ENCODE assay signal across 9 cellular contexts in genomic region chr19:3655402-3656072, GRCh38. TPM values are rescaled to one million over a fixed set of nuclear protein-coding genes. Genes with fewer than 3 reads are reported as not detected.
DNase-seq lines count a peak whose midpoint lies in the region; TF ChIP-seq lines count a peak whose summit lies in the region.
"Had no signal": no experiment of that assay in that cellular context is flagged by ENCODE, and none has a peak within 500 bp of the region (broad histone marks: within the 10 kb centered on the region; RNA-seq: fewer than 3 reads in every experiment).

No MANE protein-coding gene starts in this region.

- in situ Hi-C loops in Caki2 (cut with HindIII; ENCODE audit: low pct_unique_long_range_greater_than_20kb, low sequenced_read_pairs), result no loop called here

- no peaks in the 10 kb centered on the region for H3K9me3 ChIP-seq in osteoblast (ENCODE audit: low read depth, low read length)
- H3K9me3 ChIP-seq in OCI-LY7 (ENCODE audit: low read length), result no peaks in the 10 kb centered on the region

- no peaks in the 10 kb centered on the region for H3K27me3 ChIP-seq in osteoblast (ENCODE audit: insufficient read depth, low read length)

- CTCF ChIA-PET in OCI-LY7 (lab: Charles Lee; ENCODE audit: unreplicated experiment), result no interaction called here

- DNase-seq in Caki2 (ENCODE audit: low read depth), result peak; percentile 70
- DNase-seq in NCI-H2171 (lab: John Stamatoyannopoulos, UW), result peak; percentile 96
- DNase-seq in dermis blood vessel endothelial cell, result peak; percentile 87
- peak; percentile 100 for DNase-seq in osteoblast (ENCODE audit: insufficient read length, low spot score, missing footprints)
- DNase-seq in stimulated activated naive CD4-positive, alpha-beta T cell treated with Interleukin-2 at 50 U/mL for 16 hours (lab: John Stamatoyannopoulos, UW), result no peak
- DNase-seq in effector CD8-positive, alpha-beta T cell (lab: John Stamatoyannopoulos, UW), result no peak
- no peak for DNase-seq in effector CD4-positive, alpha-beta T cell
- no peak for DNase-seq in OCI-LY7 (ENCODE audit: low spot score)
- DNase-seq: NCI-H2029 had no signal

- intact Hi-C loops in OCI-LY7 (cut with micrococcal nuclease; ENCODE audit: unreplicated experiment), result no loop called here

- H4K20me1 ChIP-seq in osteoblast (ENCODE audit: insufficient read depth, low read length), result peaks cover 4% of the 10 kb centered on the region
- H4K20me1 ChIP-seq in OCI-LY7 (ENCODE audit: insufficient read depth, low read length), result no peaks in the 10 kb centered on the region

- H3K79me2 ChIP-seq in osteoblast (ENCODE audit: insufficient read depth, low read length) (no peaks in the 10 kb centered on the region), OCI-LY7 (ENCODE audit: insufficient read depth, low read depth, low read length) (no peaks in the 10 kb centered on the region)

- H3K4me1 ChIP-seq in osteoblast (ENCODE audit: insufficient read depth, low read length) (peaks cover 5% of the 10 kb centered on the region), OCI-LY7 (ENCODE audit: insufficient read depth, low read length, poor library complexity, severe bottlenecking) (no peaks in the 10 kb centered on the region)

- no peak overlapping the region for H3K4me2 ChIP-seq in osteoblast (ENCODE audit: insufficient read depth, low read length)
- no peak overlapping the region for H3K4me2 ChIP-seq in OCI-LY7 (ENCODE audit: low read length)

- H3K4me3 ChIP-seq in osteoblast (ENCODE audit: insufficient read depth, low read length) (no peak overlapping the region), OCI-LY7 (ENCODE audit: low read depth, low read length, poor library complexity, severe bottlenecking) (no peak overlapping the region)

- no peak for TF ChIP-seq CTCF in osteoblast (IDR thresholded peaks at IDR 0.05; ENCODE audit: extremely low read depth, low read depth, low read length)
- no peak for TF ChIP-seq CTCF in OCI-LY7 (conservative IDR thresholded peaks at IDR 0.05; ENCODE audit: low read length)

- H2AFZ ChIP-seq in osteoblast (ENCODE audit: low read length) (peak overlapping the region; percentile 66), OCI-LY7 (ENCODE audit: low read length) (no peak overlapping the region)

- H3K36me3 ChIP-seq in osteoblast (ENCODE audit: insufficient read depth, low read length) (peaks cover 20% of the 10 kb centered on the region), OCI-LY7 (ENCODE audit: insufficient read depth, low read length) (peaks cover 8% of the 10 kb centered on the region)

- BruUV-seq in OCI-LY7 (replicated peaks; lab: Mats Ljungman, UMichigan), result no TSS peak

- POLR2A ChIA-PET in OCI-LY7 (lab: Charles Lee), result no interaction called here

- no peaks in the 10 kb centered on the region for H3K9me2 ChIP-seq in OCI-LY7 (ENCODE audit: insufficient read depth, low read length)

- peak overlapping the region; percentile 67 for H3K27ac ChIP-seq in osteoblast (ENCODE audit: low read depth, low read length)
- H3K27ac ChIP-seq in OCI-LY7 (ENCODE audit: low read depth, low read length, poor library complexity, severe bottlenecking), result no peak overlapping the region

RNA-seq across cellular contexts. Expression of gene CACTIN, which starts 28.9 kb away (rescaled TPM):
- 19.8 and 29.5 TPM in 2 replicates for total RNA-seq in Caki2 (2014; rRNA removed; shearing (Covaris generic); ENCODE audit: low replicate concordance)
- total RNA-seq in dermis blood vessel endothelial cell, result 30.8 and 39.2 TPM in 2 replicates
- total RNA-seq in osteoblast, result 17.4 and 19.9 TPM in 2 replicates
- 35.9 and 38.6 TPM in 2 replicates for total RNA-seq in OCI-LY7 (2014; rRNA removed; shearing (Covaris generic))
- total RNA-seq in OCI-LY7 (2022), result 33.0 and 34.2 TPM in 2 replicates

RNA-seq across cellular contexts. Expression of gene PIP5K1C, which starts 44.7 kb away (rescaled TPM):
- 2.3 and 6.4 TPM in 2 replicates for total RNA-seq in Caki2 (2014; rRNA removed; shearing (Covaris generic); ENCODE audit: low replicate concordance)
- total RNA-seq in dermis blood vessel endothelial cell (57.7 and 75.6 TPM in 2 replicates), osteoblast (30.4 and 31.5 TPM in 2 replicates), OCI-LY7 (2022) (13.7 and 15.1 TPM in 2 replicates)
- 6.3 and 7.6 TPM in 2 replicates for total RNA-seq in OCI-LY7 (2014; rRNA removed; shearing (Covaris generic))

RNA-seq across cellular contexts. Expression of gene TBXA2R, which starts 48.9 kb away (rescaled TPM):
- total RNA-seq in Caki2 (2014; rRNA removed; shearing (Covaris generic); ENCODE audit: low replicate concordance), result 0.98 TPM in 1 of 2 replicates, not detected in the other
- total RNA-seq in dermis blood vessel endothelial cell, result 1.3 and 1.7 TPM in 2 replicates
- 1.4 and 1.5 TPM in 2 replicates for total RNA-seq in osteoblast
- not detected in 2 replicates for total RNA-seq in OCI-LY7 (2014; rRNA removed; shearing (Covaris generic))
- not detected in 2 replicates for total RNA-seq in OCI-LY7 (2022)

RNA-seq across cellular contexts. Expression of gene TJP3, which starts 52.6 kb away (rescaled TPM):
- total RNA-seq in Caki2 (2014; rRNA removed; shearing (Covaris generic); ENCODE audit: low replicate concordance), result 2.7 and 5.0 TPM in 2 replicates
- total RNA-seq in dermis blood vessel endothelial cell, result 0.09 and 0.51 TPM in 2 replicates
- total RNA-seq in osteoblast, result not detected in 2 replicates
- 0.69 and 1.8 TPM in 2 replicates for total RNA-seq in OCI-LY7 (2014; rRNA removed; shearing (Covaris generic))
- total RNA-seq in OCI-LY7 (2022), result 1.8 and 2.3 TPM in 2 replicates

Comparison
In these comparisons a context has a peak if more than half of its experiments do, and no peak if none do; other contexts are left out.
1. DNase-seq: peak in Caki2 (single experiment), NCI-H2171 (single experiment), dermis blood vessel endothelial cell (single experiment) and osteoblast (single experiment); none in stimulated activated naive CD4-positive, alpha-beta T cell treated with Interleukin-2 at 50 U/mL for 16 hours (single experiment), effector CD8-positive, alpha-beta T cell (single experiment), effector CD4-positive, alpha-beta T cell (single experiment) and OCI-LY7 (single experiment).